Comparison of ENCODE assay signal across 13 cellular contexts in the genomic region with DNA sequence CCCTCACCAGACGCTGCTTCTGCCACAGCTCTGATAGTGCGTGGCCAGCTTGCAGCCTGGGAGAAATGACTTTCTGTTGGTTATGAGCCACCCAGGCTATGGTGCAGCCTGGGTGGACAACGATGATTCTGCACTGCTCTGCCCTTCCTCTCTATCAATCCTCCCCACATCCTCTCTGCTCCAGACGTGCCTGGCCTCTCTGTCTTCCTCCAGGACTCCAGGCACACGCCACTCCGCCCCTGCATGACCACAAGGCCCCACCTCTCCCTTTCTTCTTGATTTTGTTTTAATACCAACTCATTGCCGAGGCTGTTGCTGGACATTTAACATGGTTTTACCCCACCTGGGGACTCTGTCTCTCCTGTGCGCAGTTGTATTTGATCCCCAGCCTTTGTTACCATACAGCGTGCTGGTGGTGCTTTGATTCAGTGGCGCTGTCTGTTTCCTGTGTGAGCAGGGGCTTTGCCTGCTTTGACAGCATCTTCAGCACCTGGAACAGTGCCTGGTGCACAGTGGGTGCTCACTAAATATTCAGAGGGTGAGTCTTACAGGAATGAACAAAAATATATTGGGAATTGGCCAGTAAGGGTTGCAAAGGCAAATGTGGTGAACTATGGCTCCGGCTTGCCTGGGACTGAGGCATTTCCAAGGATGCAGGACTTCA.
"Had no signal": no experiment of that assay in that cellular context is flagged by ENCODE, and none has a peak within 500 bp of the region (broad histone marks: within the 10 kb centered on the region; RNA-seq: fewer than 3 reads in every experiment).

No MANE protein-coding gene starts in this region.

- H3K27ac ChIP-seq: parathyroid adenoma, stomach, thoracic aorta had no signal

- H3K4me1 ChIP-seq: parathyroid adenoma, stomach had no signal

- H3K9me3 ChIP-seq: stomach, thoracic aorta had no signal

- H3K27ac Mint-ChIP-seq: activated naive CD4-positive, alpha-beta T cell treated with anti-CD3 and anti-CD28 coated beads, Interleukin-2, amount 10 ng/mL, durations not matched to agents 7 days and 5 days; activated T-helper 1 cell treated with anti-CD3 and anti-CD28 coated beads, Interleukin-12 subunit alpha, Interleukin-12 subunit beta, Interleukin-2, Interleukin-4 antibody, amounts not matched to agents 30 ng/mL and 10 ng/mL and 1 ng/mL, durations not matched to agents 14 hours and 24 hours and 36 hours; brain; nephron had no signal

- ATAC-seq: activated CD4-positive, CD25-positive, alpha-beta regulatory T cell treated with anti-CD3 and anti-CD28 coated beads, Interleukin-2, amount 50 U/mL, for 24 hours; left ventricle myocardium superior had no signal

- DNase-seq: activated CD4-positive, alpha-beta T cell treated with anti-CD3 and anti-CD28 coated beads, Interleukin-2, amount 50 U/mL, for 48 hours; activated naive CD4-positive, alpha-beta T cell treated with anti-CD3 and anti-CD28 coated beads, Interleukin-2, amount 10 ng/mL, durations not matched to agents 7 days and 5 days; left ventricle myocardium superior; mesenchymal stem cell; stimulated activated CD4-positive, alpha-beta T cell treated with anti-CD3 and anti-CD28 coated beads, Interleukin-4, amount 100 ng/mL, for 24 hours; stomach; T-helper 9 cell had no signal

- H3K36me3 Mint-ChIP-seq: activated naive CD4-positive, alpha-beta T cell treated with anti-CD3 and anti-CD28 coated beads, Interleukin-2, amount 10 ng/mL, durations not matched to agents 7 days and 5 days; brain had no signal

- H2AFZ ChIP-seq: parathyroid adenoma had no signal

- H3K9ac ChIP-seq: parathyroid adenoma had no signal

- H3K4me3 ChIP-seq: stomach, thoracic aorta had no signal

- H3K4me3 Mint-ChIP-seq: activated naive CD4-positive, alpha-beta T cell treated with anti-CD3 and anti-CD28 coated beads, Interleukin-2, amount 10 ng/mL, durations not matched to agents 7 days and 5 days; activated T-helper 1 cell treated with anti-CD3 and anti-CD28 coated beads, Interleukin-12 subunit alpha, Interleukin-12 subunit beta, Interleukin-2, Interleukin-4 antibody, amounts not matched to agents 30 ng/mL and 10 ng/mL and 1 ng/mL, durations not matched to agents 14 hours and 24 hours and 36 hours; brain; nephron had no signal

- H3K9me3 Mint-ChIP-seq: activated naive CD4-positive, alpha-beta T cell treated with anti-CD3 and anti-CD28 coated beads, Interleukin-2, amount 10 ng/mL, durations not matched to agents 7 days and 5 days; activated T-helper 1 cell treated with anti-CD3 and anti-CD28 coated beads, Interleukin-12 subunit alpha, Interleukin-12 subunit beta, Interleukin-2, Interleukin-4 antibody, amounts not matched to agents 30 ng/mL and 10 ng/mL and 1 ng/mL, durations not matched to agents 14 hours and 24 hours and 36 hours; brain; nephron had no signal

- H3K79me2 ChIP-seq: parathyroid adenoma had no signal

- H3K36me3 ChIP-seq: stomach, thoracic aorta had no signal

- H3K4me1 Mint-ChIP-seq: activated naive CD4-positive, alpha-beta T cell treated with anti-CD3 and anti-CD28 coated beads, Interleukin-2, amount 10 ng/mL, durations not matched to agents 7 days and 5 days; nephron had no signal
